8 cellular contexts compared by ENCODE assay signal in genomic region chr15:90956551-90957104, GRCh38. TPM values are rescaled to one million over a fixed set of nuclear protein-coding genes. Genes with fewer than 3 reads are reported as not detected.
DNase-seq lines count a peak whose midpoint lies in the region; ATAC-seq and TF ChIP-seq lines count a peak whose summit lies in the region.

No MANE protein-coding gene starts in this region.

- peak overlapping the region; percentile 80 for H3K4me3 Mint-ChIP-seq in chondrocyte (ENCODE audit: unreplicated experiment)

- no peaks in the 10 kb centered on the region for H3K36me3 ChIP-seq in kidney epithelial cell (ENCODE audit: control insufficient read depth, insufficient read depth, low read length)

- peak overlapping the region; percentile 67 for H3K4me3 ChIP-seq in kidney epithelial cell (ENCODE audit: low read depth, low read length)

- TF ChIP-seq CTCF in GM13977 (IDR thresholded peaks at IDR 0.05; ENCODE audit: extremely low read depth, insufficient read depth, missing control alignments) (peak; percentile 73), chondrocyte (IDR thresholded peaks at IDR 0.05) (peak; percentile 99), kidney epithelial cell (IDR thresholded peaks at IDR 0.05; ENCODE audit: insufficient read depth, low read length, poor library complexity, severe bottlenecking) (peak; percentile 60)

- DNase-seq in GM13977 (ENCODE audit: low spot score) (peak; percentile 90), NCI-H2081 (lab: John Stamatoyannopoulos, UW) (peak; percentile 75 to 78), chondrocyte (ENCODE audit: low spot score) (peak; percentile 79), kidney epithelial cell (ENCODE audit: low read depth) (no peak)
- DNase-seq in activated CD4-positive, alpha-beta T cell treated with anti-CD3 and anti-CD28 coated beads for 1 hour: peak; percentile 38
- DNase-seq in stimulated activated CD4-positive, alpha-beta T cell treated with anti-CD3 and anti-CD28 coated beads, Interleukin-15, amount 100 ng/mL, for 24 hours: peak; percentile 76

- in situ Hi-C loops in GM13977 (cut with MboI; ENCODE audit: low pct_unique_long_range_greater_than_20kb, low sequenced_read_pairs, unreplicated experiment): no loop called here

- no peaks in the 10 kb centered on the region for H3K27me3 Mint-ChIP-seq in chondrocyte (ENCODE audit: low read depth)

- ATAC-seq in GM18520 (IDR thresholded peaks at IDR 0.05; ENCODE audit: unreplicated experiment): no peak
- no peak for ATAC-seq in HG02610 (IDR thresholded peaks at IDR 0.05; ENCODE audit: unreplicated experiment)

- peak overlapping the region; percentile 63 for H3K27ac Mint-ChIP-seq in chondrocyte (ENCODE audit: unreplicated experiment)

- no peaks in the 10 kb centered on the region for H3K27me3 ChIP-seq in kidney epithelial cell (ENCODE audit: control insufficient read depth, insufficient read depth, low read length)

- peaks cover 16% of the 10 kb centered on the region for H3K36me3 Mint-ChIP-seq in chondrocyte (ENCODE audit: low read depth)

- no peaks in the 10 kb centered on the region for H3K9me3 Mint-ChIP-seq in chondrocyte (ENCODE audit: low read depth)

- peaks cover 33% of the 10 kb centered on the region for H3K4me1 Mint-ChIP-seq in chondrocyte (ENCODE audit: low read depth)

RNA-seq across cellular contexts. Expression of gene RCCD1, which starts 1.9 kb away (rescaled TPM):
- total RNA-seq in chondrocyte: 13.2 to 14.3 TPM (median 14.2 TPM) in 3 replicates
- total RNA-seq in kidney epithelial cell: 8.9 and 12.5 TPM in 2 replicates

RNA-seq across cellular contexts. Expression of gene UNC45A, which starts 21.5 kb away (rescaled TPM):
- total RNA-seq in chondrocyte (70.9 to 85.7 TPM (median 73.2 TPM) in 3 replicates), kidney epithelial cell (50.1 and 62.7 TPM in 2 replicates)

RNA-seq across cellular contexts. Expression of gene HDDC3, which starts 24.3 kb away (rescaled TPM):
- total RNA-seq in chondrocyte (10.5 to 12.2 TPM (median 10.8 TPM) in 3 replicates), kidney epithelial cell (20.0 and 24.4 TPM in 2 replicates)

RNA-seq across cellular contexts. Expression of gene PRC1, which starts 37.7 kb away (rescaled TPM):
- total RNA-seq in chondrocyte (29.6 to 41.7 TPM (median 32.5 TPM) in 3 replicates), kidney epithelial cell (17.0 and 30.0 TPM in 2 replicates)

RNA-seq across cellular contexts. Expression of gene MAN2A2, which starts 53.5 kb away (rescaled TPM):
- total RNA-seq in chondrocyte: 49.4 to 57.0 TPM (median 51.4 TPM) in 3 replicates
- 31.1 and 33.3 TPM in 2 replicates for total RNA-seq in kidney epithelial cell
